Comparison of ENCODE assay signal across 1 cellular context in the genomic region with DNA sequence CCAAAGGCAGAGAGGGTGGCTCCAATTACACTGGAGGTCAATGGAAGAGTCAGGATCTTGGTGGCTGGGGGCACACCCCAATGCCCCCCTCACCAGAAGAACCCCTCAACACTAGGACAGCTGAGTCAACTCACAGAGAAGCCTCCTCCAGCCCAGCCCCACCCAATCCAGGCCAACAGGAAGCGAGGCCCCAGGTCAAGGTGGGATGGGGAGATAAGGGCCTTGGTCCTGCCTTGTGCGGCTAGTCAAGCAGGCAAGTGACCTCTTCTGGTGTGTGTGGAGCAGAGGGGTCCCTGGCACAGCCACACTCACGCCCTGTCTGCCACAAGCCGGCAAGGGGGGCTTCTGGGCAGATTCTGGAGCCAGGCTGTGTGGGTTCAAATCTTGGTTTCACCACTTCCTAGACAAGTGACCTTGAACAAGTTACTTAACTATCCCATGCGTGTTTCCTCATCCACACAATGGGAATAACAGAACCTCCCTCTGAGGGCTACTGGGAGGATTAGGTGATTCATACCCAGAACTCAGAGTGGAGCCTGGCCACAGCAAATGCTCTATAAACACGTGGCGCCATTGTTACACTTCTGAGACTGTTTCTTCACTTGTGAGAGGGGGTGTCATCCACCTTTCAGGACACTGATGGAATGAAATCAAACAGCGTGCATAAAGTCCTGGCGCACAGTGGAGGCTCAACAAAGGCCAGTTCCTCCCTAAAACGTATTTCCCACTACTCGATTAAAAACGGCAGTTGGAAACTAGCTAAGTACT.
TF ChIP-seq lines count a peak whose summit lies in the region.

No MANE protein-coding gene starts in this region.

TF ChIP-seq in K562, 482 proteins besides CTCF, POLR2A, EP300 and RAD21 (continued from another document):
- TF ChIP-seq, protein P1, sequence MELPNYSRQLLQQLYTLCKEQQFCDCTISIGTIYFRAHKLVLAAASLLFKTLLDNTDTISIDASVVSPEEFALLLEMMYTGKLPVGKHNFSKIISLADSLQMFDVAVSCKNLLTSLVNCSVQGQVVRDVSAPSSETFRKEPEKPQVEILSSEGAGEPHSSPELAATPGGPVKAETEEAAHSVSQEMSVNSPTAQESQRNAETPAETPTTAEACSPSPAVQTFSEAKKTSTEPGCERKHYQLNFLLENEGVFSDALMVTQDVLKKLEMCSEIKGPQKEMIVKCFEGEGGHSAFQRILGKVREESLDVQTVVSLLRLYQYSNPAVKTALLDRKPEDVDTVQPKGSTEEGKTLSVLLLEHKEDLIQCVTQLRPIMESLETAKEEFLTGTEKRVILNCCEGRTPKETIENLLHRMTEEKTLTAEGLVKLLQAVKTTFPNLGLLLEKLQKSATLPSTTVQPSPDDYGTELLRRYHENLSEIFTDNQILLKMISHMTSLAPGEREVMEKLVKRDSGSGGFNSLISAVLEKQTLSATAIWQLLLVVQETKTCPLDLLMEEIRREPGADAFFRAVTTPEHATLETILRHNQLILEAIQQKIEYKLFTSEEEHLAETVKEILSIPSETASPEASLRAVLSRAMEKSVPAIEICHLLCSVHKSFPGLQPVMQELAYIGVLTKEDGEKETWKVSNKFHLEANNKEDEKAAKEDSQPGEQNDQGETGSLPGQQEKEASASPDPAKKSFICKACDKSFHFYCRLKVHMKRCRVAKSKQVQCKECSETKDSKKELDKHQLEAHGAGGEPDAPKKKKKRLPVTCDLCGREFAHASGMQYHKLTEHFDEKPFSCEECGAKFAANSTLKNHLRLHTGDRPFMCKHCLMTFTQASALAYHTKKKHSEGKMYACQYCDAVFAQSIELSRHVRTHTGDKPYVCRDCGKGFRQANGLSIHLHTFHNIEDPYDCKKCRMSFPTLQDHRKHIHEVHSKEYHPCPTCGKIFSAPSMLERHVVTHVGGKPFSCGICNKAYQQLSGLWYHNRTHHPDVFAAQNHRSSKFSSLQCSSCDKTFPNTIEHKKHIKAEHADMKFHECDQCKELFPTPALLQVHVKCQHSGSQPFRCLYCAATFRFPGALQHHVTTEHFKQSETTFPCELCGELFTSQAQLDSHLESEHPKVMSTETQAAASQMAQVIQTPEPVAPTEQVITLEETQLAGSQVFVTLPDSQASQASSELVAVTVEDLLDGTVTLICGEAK (IDR thresholded peaks at IDR 0.05), result 0 out of 2 replicates have a peak, but pooled peaks have one; percentile 17
- TF ChIP-seq, protein P1 (CRISPR knock-in tag; IDR thresholded peaks at IDR 0.05), result no peak
- TF ChIP-seq, protein P2, sequence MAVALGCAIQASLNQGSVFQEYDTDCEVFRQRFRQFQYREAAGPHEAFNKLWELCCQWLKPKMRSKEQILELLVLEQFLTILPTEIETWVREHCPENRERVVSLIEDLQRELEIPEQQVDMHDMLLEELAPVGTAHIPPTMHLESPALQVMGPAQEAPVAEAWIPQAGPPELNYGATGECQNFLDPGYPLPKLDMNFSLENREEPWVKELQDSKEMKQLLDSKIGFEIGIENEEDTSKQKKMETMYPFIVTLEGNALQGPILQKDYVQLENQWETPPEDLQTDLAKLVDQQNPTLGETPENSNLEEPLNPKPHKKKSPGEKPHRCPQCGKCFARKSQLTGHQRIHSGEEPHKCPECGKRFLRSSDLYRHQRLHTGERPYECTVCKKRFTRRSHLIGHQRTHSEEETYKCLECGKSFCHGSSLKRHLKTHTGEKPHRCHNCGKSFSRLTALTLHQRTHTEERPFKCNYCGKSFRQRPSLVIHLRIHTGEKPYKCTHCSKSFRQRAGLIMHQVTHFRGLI (CRISPR knock-in tag; IDR thresholded peaks at IDR 0.05), result no peak
- TF ChIP-seq, protein P3, sequence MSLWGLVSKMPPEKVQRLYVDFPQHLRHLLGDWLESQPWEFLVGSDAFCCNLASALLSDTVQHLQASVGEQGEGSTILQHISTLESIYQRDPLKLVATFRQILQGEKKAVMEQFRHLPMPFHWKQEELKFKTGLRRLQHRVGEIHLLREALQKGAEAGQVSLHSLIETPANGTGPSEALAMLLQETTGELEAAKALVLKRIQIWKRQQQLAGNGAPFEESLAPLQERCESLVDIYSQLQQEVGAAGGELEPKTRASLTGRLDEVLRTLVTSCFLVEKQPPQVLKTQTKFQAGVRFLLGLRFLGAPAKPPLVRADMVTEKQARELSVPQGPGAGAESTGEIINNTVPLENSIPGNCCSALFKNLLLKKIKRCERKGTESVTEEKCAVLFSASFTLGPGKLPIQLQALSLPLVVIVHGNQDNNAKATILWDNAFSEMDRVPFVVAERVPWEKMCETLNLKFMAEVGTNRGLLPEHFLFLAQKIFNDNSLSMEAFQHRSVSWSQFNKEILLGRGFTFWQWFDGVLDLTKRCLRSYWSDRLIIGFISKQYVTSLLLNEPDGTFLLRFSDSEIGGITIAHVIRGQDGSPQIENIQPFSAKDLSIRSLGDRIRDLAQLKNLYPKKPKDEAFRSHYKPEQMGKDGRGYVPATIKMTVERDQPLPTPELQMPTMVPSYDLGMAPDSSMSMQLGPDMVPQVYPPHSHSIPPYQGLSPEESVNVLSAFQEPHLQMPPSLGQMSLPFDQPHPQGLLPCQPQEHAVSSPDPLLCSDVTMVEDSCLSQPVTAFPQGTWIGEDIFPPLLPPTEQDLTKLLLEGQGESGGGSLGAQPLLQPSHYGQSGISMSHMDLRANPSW (CRISPR knock-in tag; IDR thresholded peaks at IDR 0.05), result no peak
TF ChIP-seq in K562: peak in this region for 103.
